Comparison of ENCODE assay signal across 31 cellular contexts in genomic region chr1:111930356-111930755, GRCh38. TPM values are rescaled to one million over a fixed set of nuclear protein-coding genes. Genes with fewer than 3 reads are reported as not detected.
"Had no signal": no experiment of that assay in that cellular context is flagged by ENCODE, and none has a peak within 500 bp of the region (broad histone marks: within the 10 kb centered on the region; RNA-seq: fewer than 3 reads in every experiment).

No MANE protein-coding gene starts in this region.

- ATAC-seq: Panc1, Right ventricle myocardium inferior had no signal

- H3K4me1 ChIP-seq: SJSA1 had no signal

- H3K27ac ChIP-seq: PC-9, RWPE1, SJSA1 had no signal

- DNase-seq: Karpas-422, MM.1S, MV-4-11, NCI-H1092, NCI-H1105, NCI-H1417 treated with DMSO at 0.1 percent for 48 hours, NCI-H1436 treated with DMSO at 0.1 percent for 48 hours, NCI-H1694 treated with DMSO at 0.1 percent for 48 hours, NCI-H187 treated with DMSO at 0.1 percent for 48 hours, NCI-H2029, NCI-H2081, NCI-H2171 treated with DMSO at 0.1 percent for 48 hours, NCI-H2227 treated with DMSO at 0.1 percent for 48 hours, NCI-H345, NCI-H446, NCI-H510A treated with DMSO at 0.1 percent for 48 hours, NCI-H524 treated with DMSO at 0.1 percent for 48 hours, NCI-H774, PC-9, SHP77 treated with DMSO at 0.1 percent for 48 hours, SK-N-SH, SW 1271, T-helper 1 cell had no signal

- H3K36me3 ChIP-seq: SJSA1 had no signal

- H3K9me2 ChIP-seq: SK-N-SH had no signal

- H3K4me3 ChIP-seq: PC-9, SJSA1 had no signal

- H3K4me2 ChIP-seq: PC-9, SK-N-SH had no signal

- H2AFZ ChIP-seq: PC-9 had no signal

- H3K9me3 ChIP-seq: SJSA1, SK-N-SH had no signal

RNA-seq across cellular contexts. Expression of gene KCND3, which starts 59.1 kb away (rescaled TPM):
- total RNA-seq: LHCN-M2, MCF 10A, OCI-LY7, PC-9, RPMI7951, SJSA1 had no signal
- polyA plus RNA-seq: SK-N-SH had no signal
